Comparison of ENCODE assay signal across 8 cellular contexts in genomic region chr19:11528551-11529341, GRCh38. TPM values are rescaled to one million over a fixed set of nuclear protein-coding genes. Genes with fewer than 3 reads are reported as not detected.
DNase-seq lines count a peak whose midpoint lies in the region; ATAC-seq, FAIRE-seq and TF ChIP-seq lines count a peak whose summit lies in the region.

ECSIT (minus strand) TSS chr19:11529134; CDS start chr19:11519170, 9,964 bp downstream.

- peak within 1 kb of the TSS; percentile 94 for H3K18ac ChIP-seq in H1 (ENCODE audit: extremely low read depth, low read length)

- H3K4ac ChIP-seq in H1 (replicated peaks; ENCODE audit: insufficient read length, low read depth, low read length) = no peak within 1 kb of the TSS

- TF ChIP-seq RAD21 in H1 (IDR thresholded peaks at IDR 0.05 in 1 of 2, conservative IDR thresholded peaks at IDR 0.05 in 1 of 2; ENCODE audit: low read depth in 2 of 2, low read length in 2 of 2) = no peak

- peak within 1 kb of the TSS; percentile 100 for H4K8ac ChIP-seq in H1 (ENCODE audit: extremely low read depth, insufficient read depth, low read length)

- H3K36me3 ChIP-seq in H1 (ENCODE audit: control insufficient read depth in 2 of 4, insufficient read depth in 4 of 4, low read length in 3 of 4) = no peaks in the 10 kb centered on the region

- peak within 1 kb of the TSS; percentile 55 to 72 for H3K4me2 ChIP-seq in H1 (ENCODE audit: insufficient read depth in 1 of 2, low read depth in 2 of 2, low read length in 2 of 2)

- H3K27me3 ChIP-seq in H1 (replicated peaks in 1 of 4; ENCODE audit: control insufficient read depth in 3 of 4, extremely low read depth in 1 of 4, insufficient read depth in 3 of 4, low read length in 3 of 4) = no peaks in the 10 kb centered on the region

- no peak for FAIRE-seq in HTR-8/SVneo (lab: Jason Lieb, UNC)
- peak; percentile 63 for FAIRE-seq in H1 (lab: Jason Lieb, UNC)

- H3K4me1 ChIP-seq in H1 (replicated peaks in 1 of 4; ENCODE audit: control insufficient read depth in 3 of 4, insufficient read depth in 4 of 4, low read length in 3 of 4) = no peaks in the 10 kb centered on the region; a peak in 2 of 7 replicates

- no peak within 1 kb of the TSS for H3K23ac ChIP-seq in H1 (ENCODE audit: insufficient read length)

- H2AK5ac ChIP-seq in H1 (ENCODE audit: low read depth, low read length) = no peak within 1 kb of the TSS

- H3K27ac Mint-ChIP-seq in memory B cell = peak within 1 kb of the TSS; percentile 95

- no peak within 1 kb of the TSS for H2BK15ac ChIP-seq in H1 (ENCODE audit: low read length)

- no peak for TF ChIP-seq CTCF in H1 (IDR thresholded peaks at IDR 0.05; ENCODE audit: control extremely low read depth in 1 of 3, insufficient read depth in 1 of 3, low read depth in 1 of 3, low read length in 3 of 3)

- peaks cover 4% of the 10 kb centered on the region; the same call in 1 of the 2 replicates for H3K23me2 ChIP-seq in H1 (ENCODE audit: low read depth, low read length)

- H3K9me3 ChIP-seq in H1 (ENCODE audit: insufficient read depth in 2 of 2, low read depth in 1 of 2, low read length in 1 of 2) = no peaks in the 10 kb centered on the region

- H4K20me1 ChIP-seq in H1 (replicated peaks in 1 of 2; ENCODE audit: control insufficient read depth in 1 of 2, insufficient read depth in 2 of 2, low read length in 2 of 2) = no peaks in the 10 kb centered on the region

- peaks cover 5% of the 10 kb centered on the region for H3K36me3 Mint-ChIP-seq in memory B cell

- no peak within 1 kb of the TSS for H2BK120ac ChIP-seq in H1 (replicated peaks; ENCODE audit: low read depth, low read length)

- DNase-seq in COLO668 (lab: John Stamatoyannopoulos, UW; ENCODE audit: unreplicated experiment) (peak; percentile 96), HTR-8/SVneo (ENCODE audit: insufficient read length, low spot score) (peak; percentile 98), NOMO-1 treated with dmso at 0.1 percent for 144 hours (lab: John Stamatoyannopoulos, UW; ENCODE audit: unreplicated experiment) (peak; percentile 96), H1 (ENCODE audit: low read depth in 1 of 2, low spot score in 2 of 2) (peak; percentile 93 to 94), memory B cell (ENCODE audit: low spot score in 2 of 2) (peak; percentile 86 to 89)
- DNase-seq in activated CD8-positive, alpha-beta memory T cell treated with anti-CD3 and anti-CD28 coated beads for 48 hours (ENCODE audit: low read depth in 2 of 3, low spot score in 2 of 3) = peak; percentile 77 to 82 (median 81)
- peak; percentile 77 for DNase-seq in stimulated activated CD8-positive, alpha-beta memory T cell treated with anti-CD3 and anti-CD28 coated beads, Interleukin-12 subunit alpha, Interleukin-12 subunit beta, amount 100 ng/mL, for 24 hours (ENCODE audit: extremely low read depth)

- peaks cover 13% of the 10 kb centered on the region for H3K4me1 Mint-ChIP-seq in memory B cell

- no peaks in the 10 kb centered on the region for H3K79me1 ChIP-seq in H1 (ENCODE audit: low read depth, low read length)

- peak within 1 kb of the TSS; percentile 86; the same call in 1 of the 2 replicates for H3K27ac ChIP-seq in H1 (ENCODE audit: low read depth, low read length)

- H3K14ac ChIP-seq in H1 (ENCODE audit: insufficient read length) = no peak within 1 kb of the TSS

- H3K4me3 ChIP-seq in H1 (ENCODE audit: extremely low read depth in 1 of 4, insufficient read depth in 2 of 4, low read depth in 3 of 4, low read length in 4 of 4) = peak within 1 kb of the TSS; percentile 71 to 87 (median 82)

- TF ChIP-seq EP300 in H1 (IDR thresholded peaks at IDR 0.05; ENCODE audit: borderline replicate concordance in 1 of 2, low read depth in 2 of 2, low read length in 2 of 2) = no peak

- no peak within 1 kb of the TSS for H3K56ac ChIP-seq in H1 (replicated peaks; ENCODE audit: insufficient read length, low read depth, low read length)

- 2% methylated on average over 36 of the region's 47 CpGs; no CpG with 5 or more reads in 1 of the 2 experiments for WGBS in H1 (ENCODE audit: extremely low coverage in 1 of 2, insufficient coverage in 1 of 2, insufficient read length in 1 of 2, insufficient replicate concordance in 2 of 2, low coverage in 1 of 2, low lambda C conversion rate in 2 of 2, missing lambda C conversion rate in 1 of 2), 2 experiments

- no peak within 1 kb of the TSS for H2AFZ ChIP-seq in H1 (ENCODE audit: low read length)

- H2BK5ac ChIP-seq in H1 (ENCODE audit: low read depth, low read length) = peak within 1 kb of the TSS; percentile 96

- H3K27me3 Mint-ChIP-seq in memory B cell = no peaks in the 10 kb centered on the region

- H2BK20ac ChIP-seq in H1 (ENCODE audit: low read length) = no peak within 1 kb of the TSS

- peak within 1 kb of the TSS; percentile 61 for H4K91ac ChIP-seq in H1 (replicated peaks; ENCODE audit: insufficient read length, low read length)

- no peak within 1 kb of the TSS for H2BK12ac ChIP-seq in H1 (ENCODE audit: low read depth, low read length)

- H3K4me3 Mint-ChIP-seq in memory B cell = peak within 1 kb of the TSS; percentile 98

- H3K9me3 Mint-ChIP-seq in memory B cell = no peaks in the 10 kb centered on the region

- ATAC-seq in GM21367 (IDR thresholded peaks at IDR 0.05; ENCODE audit: unreplicated experiment) = peak; percentile 84
- ATAC-seq in memory B cell (ENCODE audit: low read depth) = peak; percentile 98

- H3K9ac ChIP-seq in H1 (replicated peaks in 1 of 4; ENCODE audit: extremely low read depth in 1 of 4, low read depth in 3 of 4, low read length in 3 of 4) = peak within 1 kb of the TSS; percentile 65 to 93 (median 90)

- CTCF ChIA-PET in H1 (lab: Charles Lee; ENCODE audit: partially characterized antibody) = interaction anchor here (1.1 to 2.2 kb wide), 2 partner anchors 10 to 151 kb away, joined by 3 to 9 read pairs; partner anchors contain the start of gene CNN1

- peak within 1 kb of the TSS; percentile 78 for H4K5ac ChIP-seq in H1 (ENCODE audit: insufficient read length, low read depth, low read length)

- TF ChIP-seq POLR2A in H1 (IDR thresholded peaks at IDR 0.05; ENCODE audit: control extremely low read depth in 1 of 2, low read depth in 2 of 2, low read length in 2 of 2) = peak; percentile 66 to 91

- POLR2A ChIA-PET in H1 (lab: Charles Lee; ENCODE audit: partially characterized antibody) = interaction anchor here (0.7 to 2.3 kb wide), 11 partner anchors 8 to 148 kb away, joined by 3 to 15 read pairs (median 4); partner anchors contain the start of genes CNN1, ELOF1 and ZNF653

- no peaks in the 10 kb centered on the region for H3K79me2 ChIP-seq in H1 (ENCODE audit: control insufficient read depth in 1 of 2, insufficient read depth in 2 of 2, low read length in 2 of 2)

TF ChIP-seq in H1, 55 proteins besides CTCF, POLR2A, EP300 and RAD21:
- peak; percentile 96 for TF ChIP-seq YY1 (IDR thresholded peaks at IDR 0.05; ENCODE audit: low read depth, low read length)
- no peak for TF ChIP-seq HDAC6 (IDR thresholded peaks at IDR 0.05; ENCODE audit: low read depth, low read length)
- TF ChIP-seq PHF8 (conservative IDR thresholded peaks at IDR 0.05; ENCODE audit: low read depth, low read length) = peak; percentile 99
- no peak for TF ChIP-seq TEAD4 (IDR thresholded peaks at IDR 0.05; ENCODE audit: low read depth, low read length)
- no peak for TF ChIP-seq EGR1 (IDR thresholded peaks at IDR 0.05; ENCODE audit: borderline replicate concordance, low read depth, low read length)
- peak; percentile 86 for TF ChIP-seq CHD2 (IDR thresholded peaks at IDR 0.05; ENCODE audit: low read length)
- peak; percentile 100 for TF ChIP-seq SAP30 (IDR thresholded peaks at IDR 0.05; ENCODE audit: insufficient read depth, insufficient replicate concordance, low read length)
- TF ChIP-seq KDM4A (IDR thresholded peaks at IDR 0.05; ENCODE audit: low read depth, low read length, severe bottlenecking) = peak; percentile 84
- TF ChIP-seq KDM1A (IDR thresholded peaks at IDR 0.05; ENCODE audit: borderline replicate concordance, low read length) = no peak
- peak; percentile 79 for TF ChIP-seq MAX (IDR thresholded peaks at IDR 0.05)
- TF ChIP-seq SP1 (IDR thresholded peaks at IDR 0.05; ENCODE audit: low read depth, low read length) = peak; percentile 76; the same call in 1 of the 2 replicates
- TF ChIP-seq POLR2AphosphoS5 (IDR thresholded peaks at IDR 0.05; ENCODE audit: low read depth, low read length) = peak; percentile 68
- TF ChIP-seq TAF1 (IDR thresholded peaks at IDR 0.05; ENCODE audit: low read depth, low read length) = peak; percentile 87
- TF ChIP-seq TAF7 (optimal IDR thresholded peaks at IDR 0.05; ENCODE audit: borderline replicate concordance, low read depth, low read length) = peak; percentile 66
- 0 out of 2 replicates have a peak, but pooled peaks have one; percentile 57 for TF ChIP-seq SP4 (IDR thresholded peaks at IDR 0.05; ENCODE audit: low read length)
- peak; percentile 41 for TF ChIP-seq CEBPB (IDR thresholded peaks at IDR 0.05; ENCODE audit: low read depth, low read length)
- peak; percentile 89 to 99; a peak in 3 of 4 replicates for TF ChIP-seq HDAC2 (IDR thresholded peaks at IDR 0.05; ENCODE audit: borderline replicate concordance in 1 of 2, low read depth in 2 of 2, low read length in 2 of 2)
- peak; percentile 18; the same call in 1 of the 2 replicates for TF ChIP-seq SP2 (IDR thresholded peaks at IDR 0.05; ENCODE audit: low read length)
- peak; percentile 53; the same call in 1 of the 2 replicates for TF ChIP-seq RBBP5 (IDR thresholded peaks at IDR 0.05; ENCODE audit: borderline replicate concordance, low read depth, low read length)
- peak; percentile 100 for TF ChIP-seq SIN3A (conservative IDR thresholded peaks at IDR 0.05 in 1 of 2, IDR thresholded peaks at IDR 0.05 in 1 of 2; ENCODE audit: low read depth in 1 of 2, low read length in 2 of 2)
- TF ChIP-seq ASH2L (IDR thresholded peaks at IDR 0.05; ENCODE audit: low read length) = peak; percentile 90
- peak; percentile 81 for TF ChIP-seq KDM5A (IDR thresholded peaks at IDR 0.05; ENCODE audit: low read length)
- TF ChIP-seq CBX8 (IDR thresholded peaks at IDR 0.05; ENCODE audit: borderline replicate concordance, low read depth, low read length) = no peak

RNA-seq across cellular contexts. Expression of gene ECSIT, which starts in this region (rescaled TPM):
- total RNA-seq in H1 (2021; fragmentation: NEBNext Ultra II Directional; extraction: Animal tissue kit (Norgen Biotek cat#: 25700)) = 53.5 and 55.7 TPM in 2 replicates
- 74.1 and 118 TPM in 2 replicates for polyA plus RNA-seq in H1 (2011; rRNA removed)
- 81.0 TPM for polyA plus RNA-seq in H1 (2011; cell fraction: cytosol; rRNA removed)
- polyA plus RNA-seq in H1 (2011; cell fraction: nucleus; rRNA removed) = 87.0 TPM
- 48.8 to 61.3 TPM (median 59.0 TPM) in 4 replicates for polyA plus RNA-seq in H1 (2012, experiment 1 of 2)
- 70.8 TPM for polyA plus RNA-seq in H1 (2012, experiment 2 of 2)
- polyA plus RNA-seq in H1 (2013, experiment 1 of 2) = 31.2 TPM
- 32.1 TPM for polyA plus RNA-seq in H1 (2013, experiment 2 of 2)
- polyA minus RNA-seq in H1 (2011; rRNA and poly(A)+ RNA removed) = 91.8 and 97.8 TPM in 2 replicates
- 44.0 TPM for polyA minus RNA-seq in H1 (2011; cell fraction: cytosol; rRNA and poly(A)+ RNA removed)
- polyA minus RNA-seq in H1 (2011; cell fraction: nucleus; rRNA and poly(A)+ RNA removed) = 23.8 TPM

Comparison
In these comparisons a context has a peak if more than half of its experiments do, and no peak if none do; other contexts are left out.
1. Peak in every context shown above with its lines: DNase-seq, ATAC-seq, H3K4me3 ChIP-seq and H3K27ac ChIP-seq.